In the genomic region with DNA sequence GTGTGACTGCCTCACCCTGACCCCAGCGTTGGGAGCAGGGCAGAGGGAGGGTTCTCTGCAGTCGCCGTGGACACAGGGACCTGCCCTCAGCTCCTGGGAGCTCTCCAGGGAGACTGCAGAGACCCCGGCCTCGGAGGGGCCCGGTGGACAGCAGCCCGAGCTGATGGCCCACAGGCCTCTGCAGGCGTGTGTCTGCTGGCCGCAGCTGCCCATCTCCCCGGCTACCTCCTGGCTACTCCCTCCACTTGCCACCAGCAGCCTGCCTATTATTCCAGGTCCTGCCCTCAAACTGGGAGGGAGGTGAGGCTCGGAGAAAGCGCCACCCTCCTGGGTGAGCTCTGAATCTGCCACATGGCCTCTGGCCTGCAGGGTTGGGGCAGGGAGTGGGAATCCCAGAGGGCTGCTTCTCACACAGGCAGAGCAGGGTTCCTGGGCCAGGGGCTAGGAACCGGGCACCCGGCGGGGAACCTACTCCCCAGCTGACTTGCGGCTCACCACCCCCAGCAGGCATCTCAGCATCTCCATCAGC, we compare ENCODE assay signal across 1 cellular context.
TF ChIP-seq lines count a peak whose summit lies in the region.

No MANE protein-coding gene starts in this region.

TF ChIP-seq in HCT116, 20 proteins besides CTCF, POLR2A, EP300 and RAD21 (continued from another document):
- TF ChIP-seq, protein P1, sequence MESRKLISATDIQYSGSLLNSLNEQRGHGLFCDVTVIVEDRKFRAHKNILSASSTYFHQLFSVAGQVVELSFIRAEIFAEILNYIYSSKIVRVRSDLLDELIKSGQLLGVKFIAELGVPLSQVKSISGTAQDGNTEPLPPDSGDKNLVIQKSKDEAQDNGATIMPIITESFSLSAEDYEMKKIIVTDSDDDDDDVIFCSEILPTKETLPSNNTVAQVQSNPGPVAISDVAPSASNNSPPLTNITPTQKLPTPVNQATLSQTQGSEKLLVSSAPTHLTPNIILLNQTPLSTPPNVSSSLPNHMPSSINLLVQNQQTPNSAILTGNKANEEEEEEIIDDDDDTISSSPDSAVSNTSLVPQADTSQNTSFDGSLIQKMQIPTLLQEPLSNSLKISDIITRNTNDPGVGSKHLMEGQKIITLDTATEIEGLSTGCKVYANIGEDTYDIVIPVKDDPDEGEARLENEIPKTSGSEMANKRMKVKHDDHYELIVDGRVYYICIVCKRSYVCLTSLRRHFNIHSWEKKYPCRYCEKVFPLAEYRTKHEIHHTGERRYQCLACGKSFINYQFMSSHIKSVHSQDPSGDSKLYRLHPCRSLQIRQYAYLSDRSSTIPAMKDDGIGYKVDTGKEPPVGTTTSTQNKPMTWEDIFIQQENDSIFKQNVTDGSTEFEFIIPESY (IDR thresholded peaks at IDR 0.05; ENCODE audit: extremely low read depth, insufficient replicate concordance, low read length): no peak
- no peak for TF ChIP-seq EZH2phosphoT487 (IDR thresholded peaks at IDR 0.05; ENCODE audit: borderline replicate concordance)
- no peak for TF ChIP-seq CEBPB (IDR thresholded peaks at IDR 0.05; ENCODE audit: low read depth)
- no peak for TF ChIP-seq SIN3A (IDR thresholded peaks at IDR 0.05; ENCODE audit: low read depth)
- TF ChIP-seq, protein P2, sequence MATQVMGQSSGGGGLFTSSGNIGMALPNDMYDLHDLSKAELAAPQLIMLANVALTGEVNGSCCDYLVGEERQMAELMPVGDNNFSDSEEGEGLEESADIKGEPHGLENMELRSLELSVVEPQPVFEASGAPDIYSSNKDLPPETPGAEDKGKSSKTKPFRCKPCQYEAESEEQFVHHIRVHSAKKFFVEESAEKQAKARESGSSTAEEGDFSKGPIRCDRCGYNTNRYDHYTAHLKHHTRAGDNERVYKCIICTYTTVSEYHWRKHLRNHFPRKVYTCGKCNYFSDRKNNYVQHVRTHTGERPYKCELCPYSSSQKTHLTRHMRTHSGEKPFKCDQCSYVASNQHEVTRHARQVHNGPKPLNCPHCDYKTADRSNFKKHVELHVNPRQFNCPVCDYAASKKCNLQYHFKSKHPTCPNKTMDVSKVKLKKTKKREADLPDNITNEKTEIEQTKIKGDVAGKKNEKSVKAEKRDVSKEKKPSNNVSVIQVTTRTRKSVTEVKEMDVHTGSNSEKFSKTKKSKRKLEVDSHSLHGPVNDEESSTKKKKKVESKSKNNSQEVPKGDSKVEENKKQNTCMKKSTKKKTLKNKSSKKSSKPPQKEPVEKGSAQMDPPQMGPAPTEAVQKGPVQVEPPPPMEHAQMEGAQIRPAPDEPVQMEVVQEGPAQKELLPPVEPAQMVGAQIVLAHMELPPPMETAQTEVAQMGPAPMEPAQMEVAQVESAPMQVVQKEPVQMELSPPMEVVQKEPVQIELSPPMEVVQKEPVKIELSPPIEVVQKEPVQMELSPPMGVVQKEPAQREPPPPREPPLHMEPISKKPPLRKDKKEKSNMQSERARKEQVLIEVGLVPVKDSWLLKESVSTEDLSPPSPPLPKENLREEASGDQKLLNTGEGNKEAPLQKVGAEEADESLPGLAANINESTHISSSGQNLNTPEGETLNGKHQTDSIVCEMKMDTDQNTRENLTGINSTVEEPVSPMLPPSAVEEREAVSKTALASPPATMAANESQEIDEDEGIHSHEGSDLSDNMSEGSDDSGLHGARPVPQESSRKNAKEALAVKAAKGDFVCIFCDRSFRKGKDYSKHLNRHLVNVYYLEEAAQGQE (IDR thresholded peaks at IDR 0.05; ENCODE audit: low read depth): no peak
- no peak for TF ChIP-seq JUND (IDR thresholded peaks at IDR 0.05)
- TF ChIP-seq TCF7L2 (IDR thresholded peaks at IDR 0.05; ENCODE audit: borderline replicate concordance, extremely low read depth, insufficient read depth, insufficient read length): no peak
